ENCODE assay signal across 12 cellular contexts in genomic region chr9:135962696-135963307, GRCh38. TPM values are rescaled to one million over a fixed set of nuclear protein-coding genes. Genes with fewer than 3 reads are reported as not detected.
DNase-seq lines count a peak whose midpoint lies in the region; ATAC-seq and TF ChIP-seq lines count a peak whose summit lies in the region.
"Had no signal": no experiment of that assay in that cellular context is flagged by ENCODE, and none has a peak within 500 bp of the region (broad histone marks: within the 10 kb centered on the region; RNA-seq: fewer than 3 reads in every experiment).

No MANE protein-coding gene starts in this region.

- H2BK12ac ChIP-seq in neuronal stem cell (ENCODE audit: low read length), result no peak overlapping the region

- H3K27me3 Mint-ChIP-seq in MCF 10A (ENCODE audit: insufficient read depth, unreplicated experiment), result no peaks in the 10 kb centered on the region
- peaks cover 3% of the 10 kb centered on the region for H3K27me3 Mint-ChIP-seq in activated T-helper 17 cell treated with anti-CD3 and anti-CD28 coated beads, Interleukin-2, amount 50 U/mL, for 72 hours
- H3K27me3 Mint-ChIP-seq in stimulated activated memory B cell treated with anti-CD40 and anti-IgM and Interleukin-4, amounts not matched to agents 10 μg/mL and 1 μg/mL and 100 μg/mL, for 72 hours, result peaks cover 39% of the 10 kb centered on the region

- H3K36me3 ChIP-seq in mammary epithelial cell (ENCODE audit: insufficient read depth, low read length) (no peaks in the 10 kb centered on the region), Loucy (ENCODE audit: insufficient read depth, low read length) (no peaks in the 10 kb centered on the region), neuronal stem cell (replicated peaks in 1 of 2; ENCODE audit: control insufficient read depth in 2 of 2, insufficient read depth in 2 of 2, low read length in 2 of 2) (peaks cover 2 to 5% of the 10 kb centered on the region in 2 donors)

- H2AFZ ChIP-seq in mammary epithelial cell (ENCODE audit: low read depth, low read length) (no peak overlapping the region), Loucy (ENCODE audit: low read length) (no peak overlapping the region), neuronal stem cell (ENCODE audit: low read length) (no peak overlapping the region)

- no peaks in the 10 kb centered on the region for H3K9me3 Mint-ChIP-seq in MCF 10A (ENCODE audit: unreplicated experiment)
- no peaks in the 10 kb centered on the region for H3K9me3 Mint-ChIP-seq in activated T-helper 17 cell treated with anti-CD3 and anti-CD28 coated beads, Interleukin-2, amount 50 U/mL, for 72 hours
- no peaks in the 10 kb centered on the region for H3K9me3 Mint-ChIP-seq in stimulated activated memory B cell treated with anti-CD40 and anti-IgM and Interleukin-4, amounts not matched to agents 10 μg/mL and 1 μg/mL and 100 μg/mL, for 72 hours

- BruUV-seq in MCF 10A (replicated peaks; lab: Mats Ljungman, UMichigan), result no TSS peak
- no TSS peak for BruUV-seq in mammary epithelial cell (replicated peaks; lab: Mats Ljungman, UMichigan)

- H2AK5ac ChIP-seq in neuronal stem cell (ENCODE audit: low read depth, low read length), result no peak overlapping the region

- H3K4me3 ChIP-seq in mammary epithelial cell (replicated peaks in 1 of 3; ENCODE audit: insufficient read depth in 1 of 3, low read depth in 2 of 3, low read length in 3 of 3), result no peak overlapping the region
- no peak overlapping the region for H3K4me3 ChIP-seq in Loucy (ENCODE audit: low read length, poor library complexity, severe bottlenecking)
- no peak overlapping the region for H3K4me3 ChIP-seq in neuronal stem cell (ENCODE audit: low read length in 2 of 2)

- no peak overlapping the region for H3K18ac ChIP-seq in neuronal stem cell (ENCODE audit: low read length)

- 57% methylated on average over 9 of the region's 11 CpGs for WGBS in mammary epithelial cell (ENCODE audit: low coverage, missing lambda C conversion rate)
- no CpG with 5 or more reads among the region's 11 CpGs for WGBS in neuronal stem cell (ENCODE audit: extremely low coverage in 2 of 2, insufficient read length in 2 of 2, insufficient replicate concordance in 1 of 2), 2 donors

- no peak overlapping the region for H2BK15ac ChIP-seq in neuronal stem cell (ENCODE audit: low read length)

- H3K27me3 ChIP-seq in mammary epithelial cell (ENCODE audit: insufficient read depth, low read length), result no peaks in the 10 kb centered on the region
- H3K27me3 ChIP-seq in Loucy (ENCODE audit: insufficient read depth, low read length, poor library complexity, severe bottlenecking), result no peaks in the 10 kb centered on the region
- H3K27me3 ChIP-seq in neuronal stem cell (ENCODE audit: control insufficient read depth in 3 of 3, insufficient read depth in 3 of 3, low read depth in 1 of 3, low read length in 3 of 3), result peaks cover 0 to 10% (median 2%) of the 10 kb centered on the region in 3 experiments

- in situ Hi-C loops in mammary epithelial cell (cut with MboI; ENCODE audit: low sequenced_read_pairs in 2 of 2), result loop anchor here in 1 of 2 donors (10.0 to 25.0 kb wide), 2 partner anchors 162 to 299 kb away; no protein-coding TSS in a partner anchor

- H3K14ac ChIP-seq in neuronal stem cell (ENCODE audit: low read length), result no peak overlapping the region

- H2BK120ac ChIP-seq in neuronal stem cell (ENCODE audit: low read depth, low read length), result no peak overlapping the region

- DNase-seq in MCF 10A (ENCODE audit: unreplicated experiment) (no peak), mammary epithelial cell (no peak), neuronal stem cell (ENCODE audit: low spot score) (no peak)
- DNase-seq: glutamatergic neuron, retina, T-helper 9 cell had no signal

- no peak overlapping the region for H4K91ac ChIP-seq in neuronal stem cell (ENCODE audit: low read depth, low read length, poor library complexity)

- H3K4me2 ChIP-seq in mammary epithelial cell (ENCODE audit: insufficient read depth, low read depth, low read length) (no peak overlapping the region), Loucy (ENCODE audit: low read depth, low read length, poor library complexity, severe bottlenecking) (peak overlapping the region; percentile 96), neuronal stem cell (ENCODE audit: insufficient read depth, low read length, poor library complexity, severe bottlenecking) (no peak overlapping the region)

- peak overlapping the region; percentile 85 for H3K4me3 Mint-ChIP-seq in MCF 10A (ENCODE audit: unreplicated experiment)
- peak overlapping the region; percentile 86 for H3K4me3 Mint-ChIP-seq in activated T-helper 17 cell treated with anti-CD3 and anti-CD28 coated beads, Interleukin-2, amount 50 U/mL, for 72 hours
- H3K4me3 Mint-ChIP-seq in stimulated activated memory B cell treated with anti-CD40 and anti-IgM and Interleukin-4, amounts not matched to agents 10 μg/mL and 1 μg/mL and 100 μg/mL, for 72 hours, result no peak overlapping the region

- H3K9me3 ChIP-seq in mammary epithelial cell (replicated peaks; ENCODE audit: insufficient read depth, low read length) (no peaks in the 10 kb centered on the region), Loucy (ENCODE audit: insufficient read depth, low read depth, low read length) (no peaks in the 10 kb centered on the region), neuronal stem cell (replicated peaks in 1 of 2; ENCODE audit: control insufficient read depth in 2 of 2, insufficient read depth in 1 of 2, low read depth in 1 of 2, low read length in 2 of 2) (peaks cover 0 to 2% of the 10 kb centered on the region in 2 donors)

- H4K20me1 ChIP-seq in mammary epithelial cell (ENCODE audit: insufficient read depth, low read length) (no peaks in the 10 kb centered on the region), Loucy (ENCODE audit: insufficient read depth, low read length, poor library complexity, severe bottlenecking) (peaks cover 13% of the 10 kb centered on the region)

- H3K9ac ChIP-seq in mammary epithelial cell (ENCODE audit: insufficient read depth, low read length) (no peak overlapping the region), Loucy (ENCODE audit: low read depth, low read length, poor library complexity, severe bottlenecking) (no peak overlapping the region), neuronal stem cell (ENCODE audit: low read depth, low read length, poor library complexity) (no peak overlapping the region)

- no peaks in the 10 kb centered on the region for H3F3A ChIP-seq in Loucy (ENCODE audit: low read depth)

- no peak for ATAC-seq in activated T-helper 17 cell treated with anti-CD3 and anti-CD28 coated beads, Interleukin-2, amount 50 U/mL, for 72 hours (replicated peaks)
- no peak for ATAC-seq in stimulated activated memory B cell treated with anti-CD40 and anti-IgM and Interleukin-4, amounts not matched to agents 10 μg/mL and 1 μg/mL and 100 μg/mL, for 72 hours
- ATAC-seq in GM19467 (IDR thresholded peaks at IDR 0.05; ENCODE audit: unreplicated experiment) (no peak), GM21447 (IDR thresholded peaks at IDR 0.05; ENCODE audit: unreplicated experiment) (no peak)

- no peak overlapping the region for H3K27ac Mint-ChIP-seq in MCF 10A (ENCODE audit: low read depth, unreplicated experiment)
- peak overlapping the region; percentile 1 for H3K27ac Mint-ChIP-seq in activated T-helper 17 cell treated with anti-CD3 and anti-CD28 coated beads, Interleukin-2, amount 50 U/mL, for 72 hours
- peak overlapping the region; percentile 81 for H3K27ac Mint-ChIP-seq in stimulated activated memory B cell treated with anti-CD40 and anti-IgM and Interleukin-4, amounts not matched to agents 10 μg/mL and 1 μg/mL and 100 μg/mL, for 72 hours

- no peak overlapping the region for H3K23ac ChIP-seq in neuronal stem cell (ENCODE audit: low read depth, low read length, poor library complexity)

- POLR2A ChIA-PET in MCF 10A (lab: Yijun Ruan, JAX), result no interaction called here

- TF ChIP-seq CTCF in MCF 10A (IDR thresholded peaks at IDR 0.05; ENCODE audit: unreplicated experiment) (no peak), mammary epithelial cell (conservative IDR thresholded peaks at IDR 0.05 in 1 of 2, IDR thresholded peaks at IDR 0.05 in 1 of 2; ENCODE audit: extremely low read depth in 1 of 2, insufficient read depth in 1 of 2, low read depth in 1 of 2, low read length in 2 of 2) (no peak), Loucy (conservative IDR thresholded peaks at IDR 0.05; ENCODE audit: low read length) (no peak)

- no peaks in the 10 kb centered on the region for H3K9me2 ChIP-seq in Loucy (replicated peaks; ENCODE audit: low read depth, low read length)

- no peak overlapping the region for H3K4ac ChIP-seq in neuronal stem cell (ENCODE audit: low read length)

- H3K27ac ChIP-seq in mammary epithelial cell (ENCODE audit: insufficient read depth, low read depth, low read length), result no peak overlapping the region
- no peak overlapping the region for H3K27ac ChIP-seq in neuronal stem cell (replicated peaks; ENCODE audit: low read length)
- H3K27ac ChIP-seq: epithelial cell of prostate had no signal

- H3K79me2 ChIP-seq in mammary epithelial cell (ENCODE audit: insufficient read depth, low read length), result peaks cover 30% of the 10 kb centered on the region
- peaks cover 32% of the 10 kb centered on the region for H3K79me2 ChIP-seq in Loucy (ENCODE audit: insufficient read depth, low read length)

- H3K36me3 Mint-ChIP-seq in MCF 10A (ENCODE audit: insufficient read depth, unreplicated experiment), result peaks cover 13% of the 10 kb centered on the region
- no peaks in the 10 kb centered on the region for H3K36me3 Mint-ChIP-seq in activated T-helper 17 cell treated with anti-CD3 and anti-CD28 coated beads, Interleukin-2, amount 50 U/mL, for 72 hours (ENCODE audit: low read depth)
- H3K36me3 Mint-ChIP-seq in stimulated activated memory B cell treated with anti-CD40 and anti-IgM and Interleukin-4, amounts not matched to agents 10 μg/mL and 1 μg/mL and 100 μg/mL, for 72 hours, result no peaks in the 10 kb centered on the region

- H3K79me1 ChIP-seq in neuronal stem cell (ENCODE audit: low read depth, low read length), result peaks cover 8% of the 10 kb centered on the region

- dilution Hi-C loops in mammary epithelial cell (cut with HindIII; ENCODE audit: low sequenced_read_pairs), result no loop called here

- CTCF ChIA-PET in MCF 10A (lab: Yijun Ruan, JAX), result interaction anchor here (0.5 to 2.2 kb wide), 3 partner anchors 154 to 261 kb away, joined by 3 to 13 read pairs (median 3); partner anchors contain the start of gene KCNT1
- CTCF ChIA-PET in mammary epithelial cell (lab: Charles Lee; ENCODE audit: low non-redundant PET), result no interaction called here

- no peak overlapping the region for H2BK5ac ChIP-seq in neuronal stem cell (ENCODE audit: low read length)

- H4K8ac ChIP-seq in neuronal stem cell (ENCODE audit: low read depth, low read length), result no peak overlapping the region

- intact Hi-C loops in MCF 10A (cut with micrococcal nuclease) (loop anchor here (5.0 kb wide), 1 partner anchor 361 kb away; no protein-coding TSS in a partner anchor), mammary epithelial cell (cut with micrococcal nuclease) (loop anchor here (5.0 kb wide), 2 partner anchors 166 to 261 kb away; partner anchors contain the start of gene KCNT1)

- H3K4me1 ChIP-seq in mammary epithelial cell (ENCODE audit: insufficient read depth, low read length), result peaks cover 13% of the 10 kb centered on the region
- peaks cover 34% of the 10 kb centered on the region for H3K4me1 ChIP-seq in Loucy (ENCODE audit: insufficient read depth, low read length, poor library complexity, severe bottlenecking)
- H3K4me1 ChIP-seq in neuronal stem cell (ENCODE audit: control insufficient read depth in 2 of 2, insufficient read depth in 1 of 2, low read depth in 1 of 2, low read length in 2 of 2), result peaks cover 12 to 25% of the 10 kb centered on the region in 2 donors

- peaks cover 28% of the 10 kb centered on the region for H3K4me1 Mint-ChIP-seq in MCF 10A (ENCODE audit: insufficient read depth, unreplicated experiment)
- peaks cover 25% of the 10 kb centered on the region for H3K4me1 Mint-ChIP-seq in activated T-helper 17 cell treated with anti-CD3 and anti-CD28 coated beads, Interleukin-2, amount 50 U/mL, for 72 hours
- H3K4me1 Mint-ChIP-seq in stimulated activated memory B cell treated with anti-CD40 and anti-IgM and Interleukin-4, amounts not matched to agents 10 μg/mL and 1 μg/mL and 100 μg/mL, for 72 hours, result peaks cover 52% of the 10 kb centered on the region

RNA-seq across cellular contexts. Expression of gene UBAC1, which starts 1.6 kb away (rescaled TPM):
- total RNA-seq in MCF 10A (2022) (32.5 and 34.7 TPM in 2 replicates), mammary epithelial cell (10 to 100 TPM; 39.2 to 43.4 TPM)
- 48.8 TPM for polyA plus RNA-seq in mammary epithelial cell
- 47.1 TPM for polyA minus RNA-seq in mammary epithelial cell
- 10 to 100 TPM; 37.8 to 39.8 TPM for total RNA-seq in activated T-helper 17 cell treated with anti-CD3 and anti-CD28 coated beads, Interleukin-2, amount 50 U/mL, for 72 hours
- 44.5 TPM for polyA plus RNA-seq in neuronal stem cell (2013, experiment 1 of 2)
- 42.3 TPM for polyA plus RNA-seq in neuronal stem cell (2013, experiment 2 of 2)

RNA-seq across cellular contexts. Expression of gene CAMSAP1, which starts 55.5 kb away (rescaled TPM):
- total RNA-seq in MCF 10A (2022) (31.0 and 39.5 TPM in 2 replicates), mammary epithelial cell (10 to 100 TPM; 23.5 to 25.5 TPM)
- 6.0 TPM for polyA plus RNA-seq in mammary epithelial cell
- polyA minus RNA-seq in mammary epithelial cell, result 25.7 TPM
- total RNA-seq in activated T-helper 17 cell treated with anti-CD3 and anti-CD28 coated beads, Interleukin-2, amount 50 U/mL, for 72 hours, result 10 to 100 TPM; 37.8 to 46.2 TPM
- polyA plus RNA-seq in neuronal stem cell (2013, experiment 1 of 2), result 30.3 TPM
- polyA plus RNA-seq in neuronal stem cell (2013, experiment 2 of 2), result 27.6 TPM
